In genomic region chr22:24901448-24901847, GRCh38 we compare ENCODE assay signal across 21 cellular contexts. TPM values are rescaled to one million over a fixed set of nuclear protein-coding genes. Genes with fewer than 3 reads are reported as not detected.
A peak's percentile ranks its signal among the peaks of the same experiment; 100 is the strongest.
DNase-seq lines count a peak whose midpoint lies in the region; ATAC-seq and TF ChIP-seq lines count a peak whose summit lies in the region.
"Had no signal": no experiment of that assay in that cellular context is flagged by ENCODE, and none has a peak within 500 bp of the region (broad histone marks: within the 10 kb centered on the region; RNA-seq: fewer than 3 reads in every experiment).

No MANE protein-coding gene starts in this region.

- no peaks in the 10 kb centered on the region for H3K36me3 ChIP-seq in colonic mucosa
- H3K36me3 ChIP-seq: MG63, SJSA1 had no signal

- peak overlapping the region; percentile 10 for H3K27ac ChIP-seq in colonic mucosa
- H3K27ac ChIP-seq: PC-9, SJSA1 had no signal

- TF ChIP-seq CTCF in colonic mucosa (IDR thresholded peaks at IDR 0.05), result no peak

- peak; percentile 8 for DNase-seq in NCI-H2029 (lab: John Stamatoyannopoulos, UW)
- no peak for DNase-seq in NCI-H2029 treated with DMSO at 0.1 percent for 48 hours (lab: John Stamatoyannopoulos, UW)
- peak; percentile 83 for DNase-seq in NCI-H748 (lab: John Stamatoyannopoulos, UW; ENCODE audit: unreplicated experiment)
- DNase-seq in colonic mucosa, result no peak
- DNase-seq in MV-4-11 (lab: John Stamatoyannopoulos, UW), result no peak
- DNase-seq in HCEC 1CT, result no peak
- no peak for DNase-seq in NCI-H1417 treated with DMSO at 0.1 percent for 48 hours (lab: John Stamatoyannopoulos, UW)
- DNase-seq: DMS79 treated with DMSO at 0.1 percent for 48 hours, KBM-7, MG63, NCI-H187, NCI-H446 treated with DMSO at 0.1 percent for 48 hours, PC-9, Right ventricle myocardium superior, RPMI8226, T-cell had no signal

- no peak for ATAC-seq in HG02870 (IDR thresholded peaks at IDR 0.05; ENCODE audit: unreplicated experiment)
- ATAC-seq: T-cell had no signal

- no peak overlapping the region for H3K4me3 ChIP-seq in colonic mucosa
- H3K4me3 ChIP-seq: MG63, PC-9, SJSA1 had no signal

- no peaks in the 10 kb centered on the region for H3K4me1 ChIP-seq in colonic mucosa
- H3K4me1 ChIP-seq: SJSA1 had no signal

- no peaks in the 10 kb centered on the region for H3K27me3 ChIP-seq in colonic mucosa
- H3K27me3 ChIP-seq: MG63, SJSA1 had no signal

- H3K9ac ChIP-seq in colonic mucosa (ENCODE audit: low read depth in 2 of 2, low read length in 2 of 2), result no peak overlapping the region

- H3K9me3 ChIP-seq in colonic mucosa, result no peaks in the 10 kb centered on the region

- intact Hi-C loops in colonic mucosa (cut with DNase I), result no loop called here

RNA-seq across cellular contexts. Expression of gene LHFPL7, which starts 45.0 kb away (rescaled TPM):
- total RNA-seq in colonic mucosa, result not detected
- total RNA-seq: A172; LHCN-M2; PC-9; Right ventricle myocardium superior; T-cell; T-helper 2 cell treated with Interferon-gamma antibody and Interleukin-4, amounts not matched to agents 100 ng/mL and 5 ng/mL, for 36 hours had no signal

RNA-seq across cellular contexts. Expression of gene KIAA1671, which starts 51.1 kb away (rescaled TPM):
- 10 to 100 TPM; 82.5 to 94.3 TPM for total RNA-seq in colonic mucosa

Comparison
In these comparisons a context has a peak if more than half of its experiments do, and no peak if none do; other contexts are left out.
1. DNase-seq: peak in NCI-H2029 (single experiment) and NCI-H748 (single experiment); none in NCI-H2029 treated with DMSO at 0.1 percent for 48 hours (single experiment), colonic mucosa (single experiment), MV-4-11 (single experiment), HCEC 1CT (single experiment) and NCI-H1417 treated with DMSO at 0.1 percent for 48 hours (single experiment).